ENCODE assay signal across 1 cellular context in the genomic region with DNA sequence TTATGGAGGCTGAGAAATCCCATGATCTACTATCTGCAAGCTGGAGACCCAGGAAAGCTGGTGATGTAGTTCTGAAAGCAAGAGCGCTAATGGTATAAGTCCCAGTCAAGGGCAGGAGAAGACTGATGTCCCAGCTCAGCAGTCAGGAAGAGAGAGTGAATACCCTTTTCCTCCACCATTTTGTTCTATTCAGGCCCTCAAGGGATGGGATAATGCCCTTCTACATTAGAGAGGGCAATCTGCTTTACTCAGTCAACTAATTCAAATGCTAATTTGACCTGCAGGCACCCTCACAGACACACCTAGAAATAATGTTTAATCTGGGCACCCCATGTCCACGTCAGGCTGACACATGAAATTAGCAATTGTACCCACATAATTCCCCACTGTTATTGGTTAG.
TF ChIP-seq lines count a peak whose summit lies in the region.

No MANE protein-coding gene starts in this region.

TF ChIP-seq in H1, 55 proteins besides CTCF, POLR2A, EP300 and RAD21:
- TF ChIP-seq YY1 (IDR thresholded peaks at IDR 0.05; ENCODE audit: low read depth, low read length) (peak; percentile 72; the same call in 1 of the 2 replicates), CREB1 (IDR thresholded peaks at IDR 0.05) (no peak)
